28 cellular contexts compared by ENCODE assay signal in genomic region chr5:41973887-41974286, GRCh38.
"Had no signal": no experiment of that assay in that cellular context is flagged by ENCODE, and none has a peak within 500 bp of the region (broad histone marks: within the 10 kb centered on the region; RNA-seq: fewer than 3 reads in every experiment).

No MANE protein-coding gene starts in this region.

- DNase-seq: stimulated activated CD4-positive, alpha-beta T cell treated with anti-CD3 and anti-CD28 coated beads, Interleukin-2, amount 100 ng/mL, for 48 hours; stimulated activated CD4-positive, alpha-beta T cell treated with anti-CD3 and anti-CD28 coated beads, Interleukin-4, amount 100 ng/mL, for 1 hour; stimulated activated CD4-positive, alpha-beta T cell treated with anti-CD3 and anti-CD28 coated beads, Interleukin-4, amount 100 ng/mL, for 24 hours; stimulated activated CD4-positive, alpha-beta T cell treated with anti-CD3 and anti-CD28 coated beads, Interleukin-4, amount 100 ng/mL, for 4 hours; stimulated activated naive B cell treated with anti-CD40 and anti-IgM and Interleukin-4, amounts not matched to agents 10 μg/mL and 1 μg/mL and 100 μg/mL, for 72 hours; stimulated activated naive CD4-positive, alpha-beta T cell; stimulated activated naive CD4-positive, alpha-beta T cell treated with Interleukin-2 at 50 U/mL for 16 hours; stimulated activated naive CD8-positive, alpha-beta T cell treated with anti-CD3 and anti-CD28 coated beads, Interleukin-15, amount 100 ng/mL, for 72 hours; stimulated activated naive CD8-positive, alpha-beta T cell treated with anti-CD3 and anti-CD28 coated beads, Interleukin-15, Interleukin-2, amounts not matched to agents 100 U/mL and 50 U/mL, for 24 hours; stomach; substantia nigra; testis; thyroid gland; tibial artery; transverse colon; trophoblast cell; upper lobe of left lung; upper lobe of right lung; uterus had no signal

- H3K36me3 Mint-ChIP-seq: stimulated activated effector memory CD8-positive, alpha-beta T cell treated with anti-CD3 and anti-CD28 coated beads, Interleukin-12 subunit alpha, Interleukin-12 subunit beta, amount 100 ng/mL, for 72 hours; stimulated activated memory B cell treated with anti-CD40 and anti-IgM and Interleukin-4, amounts not matched to agents 10 μg/mL and 1 μg/mL and 100 μg/mL, for 72 hours; stimulated activated naive B cell treated with anti-CD40 and anti-IgM and Interleukin-4, amounts not matched to agents 10 μg/mL and 1 μg/mL and 100 μg/mL, for 72 hours; type B pancreatic cell had no signal

- H3K27me3 Mint-ChIP-seq: stimulated activated memory B cell treated with anti-CD40 and anti-IgM and Interleukin-4, amounts not matched to agents 10 μg/mL and 1 μg/mL and 100 μg/mL, for 72 hours; stimulated activated naive CD8-positive, alpha-beta T cell treated with anti-CD3 and anti-CD28 coated beads, Interleukin-15, amount 100 ng/mL, for 72 hours; type B pancreatic cell had no signal

- H3K27ac ChIP-seq: stomach, suprapubic skin, testis, thoracic aorta, thyroid gland, tibial artery, tibial nerve, transverse colon, upper lobe of left lung, upper lobe of right lung, uterus, vagina had no signal

- ATAC-seq: stimulated activated effector memory CD8-positive, alpha-beta T cell treated with anti-CD3 and anti-CD28 coated beads, Interleukin-12 subunit alpha, Interleukin-12 subunit beta, amount 100 ng/mL, for 72 hours; stimulated activated memory B cell treated with anti-CD40 and anti-IgM and Interleukin-4, amounts not matched to agents 10 μg/mL and 1 μg/mL and 100 μg/mL, for 72 hours; stimulated activated naive B cell treated with anti-CD40 and anti-IgM and Interleukin-4, amounts not matched to agents 10 μg/mL and 1 μg/mL and 100 μg/mL, for 72 hours; stimulated activated naive CD8-positive, alpha-beta T cell treated with anti-CD3 and anti-CD28 coated beads, Interleukin-15, amount 100 ng/mL, for 72 hours; stimulated activated naive CD8-positive, alpha-beta T cell treated with anti-CD3 and anti-CD28 coated beads, Interleukin-15, Interleukin-2, amounts not matched to agents 100 U/mL and 50 U/mL, for 24 hours; upper lobe of right lung had no signal

- H3K36me3 ChIP-seq: stomach, suprapubic skin, thoracic aorta, thyroid gland, tibial artery, tibial nerve, transverse colon, upper lobe of left lung, upper lobe of right lung, uterus, vagina had no signal

- H3K4me1 Mint-ChIP-seq: stimulated activated effector memory CD8-positive, alpha-beta T cell treated with anti-CD3 and anti-CD28 coated beads, Interleukin-12 subunit alpha, Interleukin-12 subunit beta, amount 100 ng/mL, for 72 hours; stimulated activated memory B cell treated with anti-CD40 and anti-IgM and Interleukin-4, amounts not matched to agents 10 μg/mL and 1 μg/mL and 100 μg/mL, for 72 hours; stimulated activated naive B cell treated with anti-CD40 and anti-IgM and Interleukin-4, amounts not matched to agents 10 μg/mL and 1 μg/mL and 100 μg/mL, for 72 hours; stimulated activated naive CD8-positive, alpha-beta T cell treated with anti-CD3 and anti-CD28 coated beads, Interleukin-15, amount 100 ng/mL, for 72 hours had no signal

- H3K4me3 Mint-ChIP-seq: stimulated activated effector memory CD8-positive, alpha-beta T cell treated with anti-CD3 and anti-CD28 coated beads, Interleukin-12 subunit alpha, Interleukin-12 subunit beta, amount 100 ng/mL, for 72 hours; stimulated activated memory B cell treated with anti-CD40 and anti-IgM and Interleukin-4, amounts not matched to agents 10 μg/mL and 1 μg/mL and 100 μg/mL, for 72 hours; stimulated activated naive B cell treated with anti-CD40 and anti-IgM and Interleukin-4, amounts not matched to agents 10 μg/mL and 1 μg/mL and 100 μg/mL, for 72 hours; stimulated activated naive CD8-positive, alpha-beta T cell treated with anti-CD3 and anti-CD28 coated beads, Interleukin-15, amount 100 ng/mL, for 72 hours; stimulated activated naive CD8-positive, alpha-beta T cell treated with anti-CD3 and anti-CD28 coated beads, Interleukin-15, Interleukin-2, amounts not matched to agents 100 ng/mL and 50 ng/mL, for 24 hours; type B pancreatic cell had no signal

- H3K4me3 ChIP-seq: stomach, suprapubic skin, testis, thoracic aorta, thyroid gland, tibial artery, tibial nerve, transverse colon, upper lobe of left lung, upper lobe of right lung, uterus, vagina had no signal

- H3K27ac Mint-ChIP-seq: stimulated activated effector memory CD8-positive, alpha-beta T cell treated with anti-CD3 and anti-CD28 coated beads, Interleukin-12 subunit alpha, Interleukin-12 subunit beta, amount 100 ng/mL, for 72 hours; stimulated activated memory B cell treated with anti-CD40 and anti-IgM and Interleukin-4, amounts not matched to agents 10 μg/mL and 1 μg/mL and 100 μg/mL, for 72 hours; stimulated activated naive B cell treated with anti-CD40 and anti-IgM and Interleukin-4, amounts not matched to agents 10 μg/mL and 1 μg/mL and 100 μg/mL, for 72 hours; stimulated activated naive CD8-positive, alpha-beta T cell treated with anti-CD3 and anti-CD28 coated beads, Interleukin-15, amount 100 ng/mL, for 72 hours; stimulated activated naive CD8-positive, alpha-beta T cell treated with anti-CD3 and anti-CD28 coated beads, Interleukin-15, Interleukin-2, amounts not matched to agents 100 ng/mL and 50 ng/mL, for 24 hours; type B pancreatic cell had no signal

- H3K9me3 ChIP-seq: suprapubic skin, testis, thyroid gland, transverse colon, upper lobe of left lung, upper lobe of right lung, uterus, vagina had no signal

- H3K27me3 ChIP-seq: stomach, suprapubic skin, testis, thyroid gland, tibial artery, tibial nerve, transverse colon, upper lobe of left lung, upper lobe of right lung, uterus, vagina had no signal

- FAIRE-seq: urothelium cell line had no signal

- H3K9me3 Mint-ChIP-seq: stimulated activated effector memory CD8-positive, alpha-beta T cell treated with anti-CD3 and anti-CD28 coated beads, Interleukin-12 subunit alpha, Interleukin-12 subunit beta, amount 100 ng/mL, for 72 hours had no signal

- H3K4me1 ChIP-seq: stomach, suprapubic skin, testis, thyroid gland, tibial artery, tibial nerve, transverse colon, upper lobe of left lung, upper lobe of right lung, uterus, vagina had no signal
